ENCODE assay signal across 10 cellular contexts in the genomic region with DNA sequence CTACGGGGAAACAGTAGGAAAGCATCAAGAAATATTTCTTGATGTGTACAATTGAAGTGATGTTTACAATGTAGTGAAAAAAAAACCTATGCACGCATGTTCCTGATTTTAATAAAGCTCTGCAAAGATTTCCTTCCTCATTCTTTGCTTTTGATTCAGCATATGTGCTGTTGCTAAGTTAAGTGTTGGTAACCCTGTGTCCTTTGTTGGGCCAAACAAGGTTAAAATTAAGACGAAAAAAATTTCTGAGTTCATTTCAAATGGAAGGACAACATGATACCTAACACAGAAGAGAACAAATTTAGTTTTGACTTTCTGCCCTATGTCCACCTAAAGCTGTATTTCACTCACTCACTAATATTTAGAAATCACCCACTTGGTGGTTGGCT.
DNase-seq lines count a peak whose midpoint lies in the region; ATAC-seq, FAIRE-seq and TF ChIP-seq lines count a peak whose summit lies in the region.
"Had no signal": no experiment of that assay in that cellular context is flagged by ENCODE, and none has a peak within 500 bp of the region (broad histone marks: within the 10 kb centered on the region; RNA-seq: fewer than 3 reads in every experiment).

No MANE protein-coding gene starts in this region.

- no peak for TF ChIP-seq CTCF in Calu3 (IDR thresholded peaks at IDR 0.05; ENCODE audit: unreplicated experiment)
- TF ChIP-seq CTCF in HL-60 (IDR thresholded peaks at IDR 0.05; ENCODE audit: insufficient read depth, low read length), result no peak
- no peak for TF ChIP-seq CTCF in bronchial epithelial cell (IDR thresholded peaks at IDR 0.05; ENCODE audit: insufficient read depth, low read length, severe bottlenecking)
- no peak for TF ChIP-seq CTCF in natural killer cell (IDR thresholded peaks at IDR 0.05)

- no peak for ATAC-seq in natural killer cell
- no peak for ATAC-seq in GM21723 (IDR thresholded peaks at IDR 0.05; ENCODE audit: unreplicated experiment)
- ATAC-seq in GM21786 (IDR thresholded peaks at IDR 0.05; ENCODE audit: unreplicated experiment), result no peak

- no peak for DNase-seq in Calu3
- DNase-seq in HL-60 (ENCODE audit: low read depth in 1 of 2, low spot score in 1 of 2), result peak in 1 of 2 experiments; percentile 16
- DNase-seq in bronchial epithelial cell (ENCODE audit: low read depth), result peak; percentile 69
- no peak for DNase-seq in natural killer cell
- no peak for DNase-seq in HT-29 (ENCODE audit: low spot score)
- DNase-seq in NCI-H69 (lab: John Stamatoyannopoulos, UW), result no peak
- DNase-seq: SW 1271 had no signal

- H3K27ac ChIP-seq in HL-60 (replicated peaks), result peak overlapping the region; percentile 89

- H3K4me1 Mint-ChIP-seq in Calu3 (ENCODE audit: low read depth, unreplicated experiment), result peaks cover 12% of the 10 kb centered on the region
- peaks cover 85 to 89% of the 10 kb centered on the region in 2 donors for H3K4me1 Mint-ChIP-seq in natural killer cell

- intact Hi-C loops in Calu3 (cut with micrococcal nuclease; ENCODE audit: unreplicated experiment), result no loop called here
- intact Hi-C loops in natural killer cell (cut with micrococcal nuclease), result loop anchor here (2.0 to 10.0 kb wide), 4 partner anchors 18 to 1757 kb away; a partner anchor contains a TSS

- no TSS peak for BruUV-seq in Calu3 (replicated peaks; lab: Mats Ljungman, UMichigan)

- H3K36me3 Mint-ChIP-seq in Calu3 (ENCODE audit: insufficient read depth, unreplicated experiment), result peaks cover 9% of the 10 kb centered on the region
- peaks cover 9% of the 10 kb centered on the region for H3K36me3 Mint-ChIP-seq in natural killer cell

- H3K27me3 ChIP-seq in HL-60 (ENCODE audit: insufficient read depth, poor library complexity, severe bottlenecking) (no peaks in the 10 kb centered on the region), bronchial epithelial cell (ENCODE audit: control insufficient read depth, insufficient read depth, low read length) (no peaks in the 10 kb centered on the region)

- H3K4me3 Mint-ChIP-seq in Calu3 (ENCODE audit: low read depth, unreplicated experiment), result no peak overlapping the region
- H3K4me3 Mint-ChIP-seq in natural killer cell, result peak overlapping the region; percentile 81

- no peak for FAIRE-seq in bronchial epithelial cell (lab: Jason Lieb, UNC)
- FAIRE-seq: endometrium had no signal

- no peak overlapping the region for H3K4me3 ChIP-seq in HL-60 (replicated peaks; ENCODE audit: insufficient read depth, low read length)
- no peak overlapping the region for H3K4me3 ChIP-seq in bronchial epithelial cell (ENCODE audit: low read depth, low read length)

- H3K9me3 Mint-ChIP-seq in Calu3 (ENCODE audit: low read depth, unreplicated experiment) (peaks cover 5% of the 10 kb centered on the region), natural killer cell (no peaks in the 10 kb centered on the region)

- peak overlapping the region; percentile 84 for H3K27ac Mint-ChIP-seq in Calu3 (ENCODE audit: unreplicated experiment)
- H3K27ac Mint-ChIP-seq in natural killer cell, result peak overlapping the region; percentile 97 to 99

- no peaks in the 10 kb centered on the region for H3K36me3 ChIP-seq in bronchial epithelial cell (ENCODE audit: control insufficient read depth, insufficient read depth, low read length)

- CTCF ChIA-PET in Calu3 (lab: Charles Lee), result interaction anchor here (1.6 kb wide), 1 partner anchor 15 kb away, joined by 15 read pairs; no protein-coding TSS in a partner anchor

- H3K27me3 Mint-ChIP-seq in Calu3 (ENCODE audit: unreplicated experiment) (no peaks in the 10 kb centered on the region), natural killer cell (ENCODE audit: low read depth in 2 of 2) (no peaks in the 10 kb centered on the region)
